Comparison of ENCODE assay signal across 9 cellular contexts in genomic region chr16:15427648-15428239, GRCh38. TPM values are rescaled to one million over a fixed set of nuclear protein-coding genes. Genes with fewer than 3 reads are reported as not detected.
A peak's percentile ranks its signal among the peaks of the same experiment; 100 is the strongest.
DNase-seq lines count a peak whose midpoint lies in the region; ATAC-seq and TF ChIP-seq lines count a peak whose summit lies in the region.
"Had no signal": no experiment of that assay in that cellular context is flagged by ENCODE, and none has a peak within 500 bp of the region (broad histone marks: within the 10 kb centered on the region; RNA-seq: fewer than 3 reads in every experiment).

No MANE protein-coding gene starts in this region.

- TF ChIP-seq POLR2A in gastrocnemius medialis (IDR thresholded peaks at IDR 0.05) = no peak

- H3K9ac ChIP-seq in adipocyte (ENCODE audit: low read length) = no peak overlapping the region

- H3K36me3 ChIP-seq in adipocyte (ENCODE audit: control insufficient read depth, insufficient read depth, low read length, severe bottlenecking) = no peaks in the 10 kb centered on the region
- no peaks in the 10 kb centered on the region for H3K36me3 ChIP-seq in left ventricle myocardium inferior
- no peaks in the 10 kb centered on the region for H3K36me3 ChIP-seq in gastrocnemius medialis

- intact Hi-C loops in left ventricle myocardium inferior (cut with micrococcal nuclease) (no loop called here), gastrocnemius medialis (cut with DNase I; ENCODE audit: low total_unique reads) (loop anchor here (2.0 kb wide), 1 partner anchor 277 kb away; no protein-coding TSS in a partner anchor)

- H3K4me1 ChIP-seq in adipocyte (ENCODE audit: control insufficient read depth, insufficient read depth, low read length) (no peaks in the 10 kb centered on the region), left ventricle myocardium inferior (peaks cover 10% of the 10 kb centered on the region), gastrocnemius medialis (peaks cover 4% of the 10 kb centered on the region in 2 donors)

- peak; percentile 61 to 77 for ATAC-seq in gastrocnemius medialis
- no peak for ATAC-seq in GM18520 (IDR thresholded peaks at IDR 0.05; ENCODE audit: unreplicated experiment)
- ATAC-seq in HG02798 (IDR thresholded peaks at IDR 0.05; ENCODE audit: poor library complexity, unreplicated experiment) = no peak

- in situ Hi-C loops in Caki2 (cut with HindIII; ENCODE audit: low pct_unique_long_range_greater_than_20kb, low sequenced_read_pairs) (no loop called here), gastrocnemius medialis (cut with MboI; ENCODE audit: low sequenced_read_pairs in 4 of 4) (no loop called here)

- peak overlapping the region; percentile 62 for H3K27ac ChIP-seq in left ventricle myocardium inferior (replicated peaks)
- H3K27ac ChIP-seq in gastrocnemius medialis = peak overlapping the region; percentile 9 to 49 (median 27)

- H3K4me3 ChIP-seq in Jurkat, Clone E6-1 (ENCODE audit: low read length) = no peak overlapping the region
- H3K4me3 ChIP-seq in adipocyte (ENCODE audit: low read length) = peak overlapping the region; percentile 31
- peak overlapping the region; percentile 43 for H3K4me3 ChIP-seq in left ventricle myocardium inferior
- no peak overlapping the region for H3K4me3 ChIP-seq in gastrocnemius medialis

- H3K27me3 ChIP-seq in adipocyte (replicated peaks; ENCODE audit: control insufficient read depth, insufficient read depth, low read length) = no peaks in the 10 kb centered on the region
- no peaks in the 10 kb centered on the region for H3K27me3 ChIP-seq in left ventricle myocardium inferior (ENCODE audit: low read depth)
- no peaks in the 10 kb centered on the region for H3K27me3 ChIP-seq in gastrocnemius medialis

- TF ChIP-seq CTCF in left ventricle myocardium inferior (IDR thresholded peaks at IDR 0.05; ENCODE audit: borderline replicate concordance) (peak; percentile 75), gastrocnemius medialis (IDR thresholded peaks at IDR 0.05 in 4 of 5, conservative IDR thresholded peaks at IDR 0.05 in 1 of 5) (peak; percentile 41 to 65 (median 59))

- H3K9me3 ChIP-seq in adipocyte (ENCODE audit: control insufficient read depth, low read length) (no peaks in the 10 kb centered on the region), left ventricle myocardium inferior (replicated peaks) (no peaks in the 10 kb centered on the region), gastrocnemius medialis (no peaks in the 10 kb centered on the region)

- peak; percentile 65 for DNase-seq in Caki2 (ENCODE audit: low read depth)
- peak; percentile 44 for DNase-seq in Jurkat, Clone E6-1 (ENCODE audit: low read depth, low spot score)
- peak; percentile 21 for DNase-seq in SW480 (ENCODE audit: low spot score)
- DNase-seq in adipocyte (ENCODE audit: low read depth) = peak; percentile 95
- DNase-seq in left ventricle myocardium inferior = peak; percentile 72
- DNase-seq in gastrocnemius medialis = peak in 1 of 2 donors; percentile 33

RNA-seq across cellular contexts. Expression of gene BMERB1, which starts 6.6 kb away (rescaled TPM):
- total RNA-seq in Caki2 (2014; rRNA removed; shearing (Covaris generic); ENCODE audit: low replicate concordance) = 39.7 and 68.5 TPM in 2 replicates
- 19.4 TPM for polyA plus RNA-seq in Jurkat, Clone E6-1 (2012; ENCODE audit: insufficient read depth, insufficient read length)
- total RNA-seq in left ventricle myocardium inferior = 75.3 TPM
- total RNA-seq in gastrocnemius medialis = 100 to 1,000 TPM; 112 to 392 (median 237) TPM

RNA-seq across cellular contexts. Expression of gene MPV17L, which starts 32.2 kb away (rescaled TPM):
- total RNA-seq in Caki2 (2014; rRNA removed; shearing (Covaris generic); ENCODE audit: low replicate concordance) = not detected in 2 replicates
- 0.50 TPM for polyA plus RNA-seq in Jurkat, Clone E6-1 (2012; ENCODE audit: insufficient read depth, insufficient read length)
- total RNA-seq in left ventricle myocardium inferior (7.0 TPM), gastrocnemius medialis (10 to 100 TPM; 12.8 to 27.3 (median 19.3) TPM)
- total RNA-seq: T-helper 1 cell treated with Interleukin-12 subunit alpha and Interleukin-12 subunit beta and Interleukin-4 antibody, amounts not matched to agents 30 ng/mL and 1 ng/mL, for 36 hours had no signal

RNA-seq across cellular contexts. Expression of gene NPIPA5, which starts 49.6 kb away (rescaled TPM):
- total RNA-seq in Caki2 (2014; rRNA removed; shearing (Covaris generic); ENCODE audit: low replicate concordance) = 0.96 TPM in 1 of 2 replicates, not detected in the other
- 13.0 TPM for polyA plus RNA-seq in Jurkat, Clone E6-1 (2012; ENCODE audit: insufficient read depth, insufficient read length)
- total RNA-seq in left ventricle myocardium inferior = 5.7 TPM
- total RNA-seq in gastrocnemius medialis = 10 to 100 TPM in 2 of 4 donors, 1 to 10 TPM in 2; 6.8 to 16.7 (median 11.1) TPM

Comparison
In these comparisons a context has a peak if more than half of its experiments do, and no peak if none do; other contexts are left out.
1. H3K4me3 ChIP-seq: peak in adipocyte (single experiment) and left ventricle myocardium inferior (single experiment); none in Jurkat, Clone E6-1 (single experiment) and gastrocnemius medialis (0 of 4).
2. ATAC-seq: peak in gastrocnemius medialis (2 of 2); none in GM18520 (single experiment) and HG02798 (single experiment).